In the genomic region with DNA sequence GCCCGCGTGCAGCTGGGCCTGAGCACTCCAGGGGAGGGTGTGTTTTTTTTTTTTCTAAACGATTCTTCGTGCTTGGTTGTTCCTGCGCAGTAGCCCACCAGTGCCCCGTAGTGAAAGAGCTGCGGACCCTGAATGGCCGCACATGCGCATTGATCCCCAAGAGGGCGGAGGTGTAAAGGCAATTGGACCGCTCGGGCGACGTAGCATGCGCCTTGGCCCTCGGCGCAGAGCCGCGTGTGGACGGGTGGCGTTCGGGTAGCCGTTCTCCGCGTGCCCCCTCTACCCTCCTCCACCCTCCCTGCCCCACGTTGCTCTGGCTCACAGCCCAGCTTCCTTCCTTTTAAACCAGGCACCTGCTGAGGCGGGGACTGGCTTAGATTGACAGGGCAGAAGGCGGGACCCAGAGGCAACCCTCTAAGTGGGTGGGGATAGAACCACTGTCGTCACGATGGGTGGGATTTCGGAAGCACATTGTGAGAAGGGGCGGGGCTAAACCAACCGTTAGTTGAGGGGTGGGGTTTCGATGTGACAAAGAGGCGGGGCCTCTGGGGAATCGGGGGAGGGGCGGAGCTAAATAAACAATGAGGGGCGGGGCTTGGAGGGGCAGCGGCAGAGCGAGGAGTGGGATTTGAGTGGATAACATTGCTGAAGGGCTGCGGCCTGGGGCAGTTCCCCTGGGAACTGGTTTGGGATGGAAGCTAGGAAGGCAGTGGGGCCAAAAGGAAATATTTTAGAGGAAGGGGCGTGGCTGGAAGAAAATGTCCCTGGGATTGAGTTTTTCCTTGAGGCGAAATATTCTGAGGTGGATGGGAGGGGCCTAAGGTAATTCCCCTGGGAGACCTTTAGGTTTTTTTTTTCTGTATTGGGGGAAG, we compare ENCODE assay signal across 8 cellular contexts. TPM values are rescaled to one million over a fixed set of nuclear protein-coding genes. Genes with fewer than 3 reads are reported as not detected.
DNase-seq lines count a peak whose midpoint lies in the region; ATAC-seq, FAIRE-seq and TF ChIP-seq lines count a peak whose summit lies in the region.

No MANE protein-coding gene starts in this region.

- peaks cover 24% of the 10 kb centered on the region for H3K36me3 Mint-ChIP-seq in WTC11

- H3K4me3 Mint-ChIP-seq in WTC11 = peak overlapping the region; percentile 99

- H3K27ac ChIP-seq in AG04450 (ENCODE audit: low read depth, low read length) (peak overlapping the region; percentile 87), caudate nucleus (ENCODE audit: low read depth, low read length) (peak overlapping the region; percentile 98)

- peak overlapping the region; percentile 94 for H3K4me3 ChIP-seq in AG04450 (ENCODE audit: low read depth, low read length)

- H3K27ac Mint-ChIP-seq in WTC11 = peak overlapping the region; percentile 99

- CTCF ChIA-PET in AG04450 (lab: Charles Lee) = interaction anchor here (0.6 to 1.5 kb wide), 3 partner anchors 8 to 740 kb away, joined by 3 to 5 read pairs (median 4); a partner anchor contains a TSS
- CTCF ChIA-PET in WTC11 (lab: Charles Lee) = interaction anchor here (0.6 to 1.8 kb wide), 14 partner anchors 8 to 403 kb away, joined by 3 to 11 read pairs (median 4); a partner anchor contains a TSS

- FAIRE-seq in islet of Langerhans (lab: Jason Lieb, UNC) = peak; percentile 13

- no peaks in the 10 kb centered on the region for H3K27me3 ChIP-seq in AG04450 (ENCODE audit: control insufficient read depth, insufficient read depth, low read length)

- POLR2A ChIA-PET in AG04450 (lab: Yijun Ruan, JAX) = interaction anchor here (0.7 to 1.7 kb wide), 6 partner anchors 31 to 1438 kb away, joined by 3 to 9 read pairs (median 6); a partner anchor contains a TSS
- POLR2A ChIA-PET in WTC11 (lab: Charles Lee) = interaction anchor here (0.6 to 2.2 kb wide), 15 partner anchors 8 to 403 kb away, joined by 3 to 11 read pairs (median 4); a partner anchor contains a TSS

- TF ChIP-seq CTCF in AG04450 (IDR thresholded peaks at IDR 0.05; ENCODE audit: low read depth, low read length) = no peak
- no peak for TF ChIP-seq CTCF in WTC11 (IDR thresholded peaks at IDR 0.05)

- H3K27me3 Mint-ChIP-seq in WTC11 (ENCODE audit: low read depth) = peaks cover 4% of the 10 kb centered on the region; the same call in 1 of the 2 replicates

- H3K9me3 ChIP-seq in AG04450 (ENCODE audit: control insufficient read depth, insufficient read depth, low read length) = peaks cover 5% of the 10 kb centered on the region; the same call in 1 of the 2 replicates

- DNase-seq in AG04450 (ENCODE audit: low read depth, low spot score) (peak; percentile 93), NCI-H2227 treated with DMSO at 0.1 percent for 48 hours (lab: John Stamatoyannopoulos, UW) (peak; percentile 95), WTC11 (ENCODE audit: low spot score) (peak; percentile 97), caudate nucleus (lab: John Stamatoyannopoulos, UW) (peak; percentile 56 to 99 (median 92))
- peak; percentile 87 to 91 for DNase-seq in stimulated activated CD4-positive, alpha-beta T cell treated with anti-CD3 and anti-CD28 coated beads, Interleukin-12 subunit alpha, Interleukin-12 subunit beta, amount 100 ng/mL, for 24 hours (ENCODE audit: low read depth in 2 of 2)

- H3K9me3 Mint-ChIP-seq in WTC11 = no peaks in the 10 kb centered on the region

- ATAC-seq in GM18907 (IDR thresholded peaks at IDR 0.05; ENCODE audit: unreplicated experiment) = peak; percentile 72
- ATAC-seq in HG03159 (IDR thresholded peaks at IDR 0.05; ENCODE audit: unreplicated experiment) = peak; percentile 80
- ATAC-seq in WTC11 = peak; percentile 87

- peaks cover 25% of the 10 kb centered on the region for H3K4me1 Mint-ChIP-seq in WTC11

TF ChIP-seq in WTC11, 78 proteins besides CTCF, POLR2A, EP300 and RAD21 (continues in another document):
- TF ChIP-seq, protein P1, sequence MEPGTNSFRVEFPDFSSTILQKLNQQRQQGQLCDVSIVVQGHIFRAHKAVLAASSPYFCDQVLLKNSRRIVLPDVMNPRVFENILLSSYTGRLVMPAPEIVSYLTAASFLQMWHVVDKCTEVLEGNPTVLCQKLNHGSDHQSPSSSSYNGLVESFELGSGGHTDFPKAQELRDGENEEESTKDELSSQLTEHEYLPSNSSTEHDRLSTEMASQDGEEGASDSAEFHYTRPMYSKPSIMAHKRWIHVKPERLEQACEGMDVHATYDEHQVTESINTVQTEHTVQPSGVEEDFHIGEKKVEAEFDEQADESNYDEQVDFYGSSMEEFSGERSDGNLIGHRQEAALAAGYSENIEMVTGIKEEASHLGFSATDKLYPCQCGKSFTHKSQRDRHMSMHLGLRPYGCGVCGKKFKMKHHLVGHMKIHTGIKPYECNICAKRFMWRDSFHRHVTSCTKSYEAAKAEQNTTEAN (CRISPR knock-in tag; IDR thresholded peaks at IDR 0.05) = no peak
- TF ChIP-seq NFATC4 (CRISPR knock-in tag; IDR thresholded peaks at IDR 0.05) (peak; percentile 92), RORB (CRISPR knock-in tag; IDR thresholded peaks at IDR 0.05) (peak; percentile 77; the same call in 1 of the 2 replicates), ZNF416 (CRISPR knock-in tag; IDR thresholded peaks at IDR 0.05) (peak; percentile 95), ZBTB21 (CRISPR knock-in tag; IDR thresholded peaks at IDR 0.05; ENCODE audit: borderline replicate concordance) (peak; percentile 54; the same call in 1 of the 2 replicates), NR1H2 (CRISPR knock-in tag; IDR thresholded peaks at IDR 0.05) (no peak; the same call in 1 of the 2 replicates), FOXK1 (CRISPR knock-in tag; IDR thresholded peaks at IDR 0.05) (no peak)
- TF ChIP-seq, protein P2, sequence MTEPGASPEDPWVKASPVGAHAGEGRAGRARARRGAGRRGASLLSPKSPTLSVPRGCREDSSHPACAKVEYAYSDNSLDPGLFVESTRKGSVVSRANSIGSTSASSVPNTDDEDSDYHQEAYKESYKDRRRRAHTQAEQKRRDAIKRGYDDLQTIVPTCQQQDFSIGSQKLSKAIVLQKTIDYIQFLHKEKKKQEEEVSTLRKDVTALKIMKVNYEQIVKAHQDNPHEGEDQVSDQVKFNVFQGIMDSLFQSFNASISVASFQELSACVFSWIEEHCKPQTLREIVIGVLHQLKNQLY (CRISPR knock-in tag; IDR thresholded peaks at IDR 0.05) = no peak
- TF ChIP-seq, protein P3, sequence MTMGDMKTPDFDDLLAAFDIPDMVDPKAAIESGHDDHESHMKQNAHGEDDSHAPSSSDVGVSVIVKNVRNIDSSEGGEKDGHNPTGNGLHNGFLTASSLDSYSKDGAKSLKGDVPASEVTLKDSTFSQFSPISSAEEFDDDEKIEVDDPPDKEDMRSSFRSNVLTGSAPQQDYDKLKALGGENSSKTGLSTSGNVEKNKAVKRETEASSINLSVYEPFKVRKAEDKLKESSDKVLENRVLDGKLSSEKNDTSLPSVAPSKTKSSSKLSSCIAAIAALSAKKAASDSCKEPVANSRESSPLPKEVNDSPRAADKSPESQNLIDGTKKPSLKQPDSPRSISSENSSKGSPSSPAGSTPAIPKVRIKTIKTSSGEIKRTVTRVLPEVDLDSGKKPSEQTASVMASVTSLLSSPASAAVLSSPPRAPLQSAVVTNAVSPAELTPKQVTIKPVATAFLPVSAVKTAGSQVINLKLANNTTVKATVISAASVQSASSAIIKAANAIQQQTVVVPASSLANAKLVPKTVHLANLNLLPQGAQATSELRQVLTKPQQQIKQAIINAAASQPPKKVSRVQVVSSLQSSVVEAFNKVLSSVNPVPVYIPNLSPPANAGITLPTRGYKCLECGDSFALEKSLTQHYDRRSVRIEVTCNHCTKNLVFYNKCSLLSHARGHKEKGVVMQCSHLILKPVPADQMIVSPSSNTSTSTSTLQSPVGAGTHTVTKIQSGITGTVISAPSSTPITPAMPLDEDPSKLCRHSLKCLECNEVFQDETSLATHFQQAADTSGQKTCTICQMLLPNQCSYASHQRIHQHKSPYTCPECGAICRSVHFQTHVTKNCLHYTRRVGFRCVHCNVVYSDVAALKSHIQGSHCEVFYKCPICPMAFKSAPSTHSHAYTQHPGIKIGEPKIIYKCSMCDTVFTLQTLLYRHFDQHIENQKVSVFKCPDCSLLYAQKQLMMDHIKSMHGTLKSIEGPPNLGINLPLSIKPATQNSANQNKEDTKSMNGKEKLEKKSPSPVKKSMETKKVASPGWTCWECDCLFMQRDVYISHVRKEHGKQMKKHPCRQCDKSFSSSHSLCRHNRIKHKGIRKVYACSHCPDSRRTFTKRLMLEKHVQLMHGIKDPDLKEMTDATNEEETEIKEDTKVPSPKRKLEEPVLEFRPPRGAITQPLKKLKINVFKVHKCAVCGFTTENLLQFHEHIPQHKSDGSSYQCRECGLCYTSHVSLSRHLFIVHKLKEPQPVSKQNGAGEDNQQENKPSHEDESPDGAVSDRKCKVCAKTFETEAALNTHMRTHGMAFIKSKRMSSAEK (CRISPR knock-in tag; IDR thresholded peaks at IDR 0.05; ENCODE audit: borderline replicate concordance) = peak; percentile 68; the same call in 1 of the 2 replicates
- TF ChIP-seq, protein P4, sequence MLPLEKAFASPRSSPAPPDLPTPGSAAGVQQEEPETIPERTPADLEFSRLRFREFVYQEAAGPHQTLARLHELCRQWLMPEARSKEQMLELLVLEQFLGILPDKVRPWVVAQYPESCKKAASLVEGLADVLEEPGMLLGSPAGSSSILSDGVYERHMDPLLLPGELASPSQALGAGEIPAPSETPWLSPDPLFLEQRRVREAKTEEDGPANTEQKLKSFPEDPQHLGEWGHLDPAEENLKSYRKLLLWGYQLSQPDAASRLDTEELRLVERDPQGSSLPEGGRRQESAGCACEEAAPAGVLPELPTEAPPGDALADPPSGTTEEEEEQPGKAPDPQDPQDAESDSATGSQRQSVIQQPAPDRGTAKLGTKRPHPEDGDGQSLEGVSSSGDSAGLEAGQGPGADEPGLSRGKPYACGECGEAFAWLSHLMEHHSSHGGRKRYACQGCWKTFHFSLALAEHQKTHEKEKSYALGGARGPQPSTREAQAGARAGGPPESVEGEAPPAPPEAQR (CRISPR knock-in tag; IDR thresholded peaks at IDR 0.05) = no peak

RNA-seq across cellular contexts. Expression of a gene that starts 0.5 kb away (rescaled TPM):
- polyA plus RNA-seq in AG04450 (2011; rRNA removed) = 12.4 and 16.9 TPM in 2 replicates
- polyA minus RNA-seq in AG04450 (2011; rRNA and poly(A)+ RNA removed) = 16.6 and 18.1 TPM in 2 replicates
- 87.1 to 91.4 TPM (median 90.3 TPM) in 3 replicates for total RNA-seq in WTC11 (2021)

RNA-seq across cellular contexts. Expression of a gene that starts 0.8 kb away (rescaled TPM):
- polyA plus RNA-seq in AG04450 (2011; rRNA removed) = 6.3 and 6.8 TPM in 2 replicates
- 2.4 and 2.5 TPM in 2 replicates for polyA minus RNA-seq in AG04450 (2011; rRNA and poly(A)+ RNA removed)
- 9.0 to 10.8 TPM (median 10.8 TPM) in 3 replicates for total RNA-seq in WTC11 (2021)

RNA-seq across cellular contexts. Expression of a gene that starts 31.1 kb away (rescaled TPM):
- polyA plus RNA-seq in AG04450 (2011; rRNA removed) = not detected in 2 replicates
- polyA minus RNA-seq in AG04450 (2011; rRNA and poly(A)+ RNA removed) = not detected in 2 replicates
- total RNA-seq in WTC11 (2021) = not detected in 3 replicates

RNA-seq across cellular contexts. Expression of a gene that starts 33.2 kb away (rescaled TPM):
- polyA plus RNA-seq in AG04450 (2011; rRNA removed) = 0.30 and 0.92 TPM in 2 replicates
- polyA minus RNA-seq in AG04450 (2011; rRNA and poly(A)+ RNA removed) = 0.30 and 1.1 TPM in 2 replicates
- 0.83 to 1.4 TPM (median 0.99 TPM) in 3 replicates for total RNA-seq in WTC11 (2021)

RNA-seq across cellular contexts. Expression of a gene that starts 52.3 kb away (rescaled TPM):
- 15.6 and 23.0 TPM in 2 replicates for polyA plus RNA-seq in AG04450 (2011; rRNA removed)
- 24.6 and 29.6 TPM in 2 replicates for polyA minus RNA-seq in AG04450 (2011; rRNA and poly(A)+ RNA removed)
- total RNA-seq in WTC11 (2021) = 44.4 to 52.8 TPM (median 46.7 TPM) in 3 replicates

Comparison
In these comparisons a context has a peak if more than half of its experiments do, and no peak if none do; other contexts are left out.
1. Peak in every context shown above with its lines: DNase-seq, ATAC-seq, H3K4me3 ChIP-seq and H3K27ac ChIP-seq.